21 cellular contexts compared by ENCODE assay signal in genomic region chr7:138610671-138611170, GRCh38.
A peak's percentile ranks its signal among the peaks of the same experiment; 100 is the strongest.
DNase-seq lines count a peak whose midpoint lies in the region; ATAC-seq, FAIRE-seq and TF ChIP-seq lines count a peak whose summit lies in the region.
"Had no signal": no experiment of that assay in that cellular context is flagged by ENCODE, and none has a peak within 500 bp of the region (broad histone marks: within the 10 kb centered on the region; RNA-seq: fewer than 3 reads in every experiment).

No MANE protein-coding gene starts in this region.

- no peak for TF ChIP-seq POLR2A in GM12878 (IDR thresholded peaks at IDR 0.05; ENCODE audit: low read depth, low read length)

- peaks cover 17% of the 10 kb centered on the region for H3K9me3 ChIP-seq in KOPT-K1 (ENCODE audit: insufficient read depth, low read length, poor library complexity, severe bottlenecking)
- H3K9me3 ChIP-seq in GM12878 (replicated peaks; ENCODE audit: control insufficient read depth, insufficient read depth, low read length): no peaks in the 10 kb centered on the region
- H3K9me3 ChIP-seq in liver (ENCODE audit: control insufficient read depth in 4 of 4, low read length in 3 of 4): peaks cover 0 to 4% (median 0%) of the 10 kb centered on the region in 4 donors
- no peaks in the 10 kb centered on the region for H3K9me3 ChIP-seq in parathyroid adenoma (ENCODE audit: control insufficient read depth, low read length)
- H3K9me3 ChIP-seq: MG63 had no signal

- 50% methylated on average over 7 of the region's 7 CpGs for WGBS in GM12878 (ENCODE audit: insufficient coverage, insufficient replicate concordance, low lambda C conversion rate, missing lambda C conversion rate)
- WGBS in liver: 51% methylated on average over 7 of the region's 7 CpGs

- no TSS peak for BruUV-seq in GM12878 (replicated peaks; lab: Mats Ljungman, UMichigan)

- H2AFZ ChIP-seq in GM12878 (ENCODE audit: control insufficient read depth, low read depth, low read length) (no peak overlapping the region), parathyroid adenoma (peak overlapping the region; percentile 47)
- H2AFZ ChIP-seq: GM23248 had no signal

- no peak for TF ChIP-seq EP300 in GM12878 (IDR thresholded peaks at IDR 0.05; ENCODE audit: borderline replicate concordance in 1 of 2, control insufficient read depth in 1 of 2, low read depth in 2 of 2, low read length in 2 of 2)

- no peaks in the 10 kb centered on the region for H3K4me1 ChIP-seq in GM12878 (ENCODE audit: control insufficient read depth, insufficient read depth, low read length)
- peaks cover 0 to 29% (median 4%) of the 10 kb centered on the region in 4 donors for H3K4me1 ChIP-seq in liver (ENCODE audit: control insufficient read depth in 4 of 4, insufficient read depth in 4 of 4, low read length in 3 of 4)
- no peaks in the 10 kb centered on the region for H3K4me1 ChIP-seq in parathyroid adenoma

- SMC1A ChIA-PET in GM12878 (lab: Charles Lee; ENCODE audit: uncharacterized antibody, unreplicated experiment): no interaction called here

- CTCF ChIA-PET in GM12878 (lab: Yijun Ruan, JAX): no interaction called here

- H3K27ac ChIP-seq in KOPT-K1 (ENCODE audit: low read depth, low read length, poor library complexity, severe bottlenecking) (peak overlapping the region; percentile 13), GM12878 (ENCODE audit: control insufficient read depth, insufficient read depth) (no peak overlapping the region), liver (ENCODE audit: low read depth in 1 of 2, low read length in 2 of 2) (peak overlapping the region; percentile 25 to 85), parathyroid adenoma (no peak overlapping the region)
- H3K27ac ChIP-seq: GM23248 had no signal

- ATAC-seq in GM12878 (peak; percentile 56), Right ventricle myocardium inferior (no peak), GM21576 (IDR thresholded peaks at IDR 0.05; ENCODE audit: unreplicated experiment) (no peak)
- ATAC-seq: PC-3 had no signal

- TF ChIP-seq RAD21 in GM12878 (IDR thresholded peaks at IDR 0.05; ENCODE audit: insufficient read depth, low read depth, low read length): no peak
- peak; percentile 23 to 29 for TF ChIP-seq RAD21 in liver (IDR thresholded peaks at IDR 0.05)

- RAD21 ChIA-PET in GM12878 (lab: Charles Lee; ENCODE audit: unreplicated experiment): interaction anchor here (0.9 kb wide), 1 partner anchor 146 kb away, joined by 3 read pairs; no protein-coding TSS in a partner anchor

- H3K4me2 ChIP-seq in GM12878 (ENCODE audit: control insufficient read depth, insufficient read depth) (no peak overlapping the region), parathyroid adenoma (ENCODE audit: low read length) (no peak overlapping the region)

- intact Hi-C loops in GM12878 (cut with micrococcal nuclease; ENCODE audit: unreplicated experiment) (no loop called here), Right ventricle myocardium inferior (cut with DNase I) (no loop called here)

- H3K79me2 ChIP-seq in GM12878 (ENCODE audit: control insufficient read depth, insufficient read depth, low read length): no peaks in the 10 kb centered on the region
- no peaks in the 10 kb centered on the region for H3K79me2 ChIP-seq in parathyroid adenoma

- no peak for TF ChIP-seq CTCF in GM12878 (IDR thresholded peaks at IDR 0.05 in 2 of 3, conservative IDR thresholded peaks at IDR 0.05 in 1 of 3; ENCODE audit: control insufficient read depth in 2 of 3, extremely low read depth in 1 of 3, insufficient read depth in 1 of 3, low read depth in 3 of 3, low read length in 3 of 3)
- no peak for TF ChIP-seq CTCF in liver (IDR thresholded peaks at IDR 0.05; ENCODE audit: low read depth, low read length, missing input control)
- no peak for TF ChIP-seq CTCF in parathyroid adenoma (IDR thresholded peaks at IDR 0.05)

- FAIRE-seq in GM12878 (lab: Jason Lieb, UNC): no peak
- FAIRE-seq: G401.6, GM12892, GM19239 had no signal

- H3K4me3 ChIP-seq in GM12878 (no peak overlapping the region), liver (ENCODE audit: low read depth in 1 of 3, low read length in 3 of 3) (no peak overlapping the region), parathyroid adenoma (ENCODE audit: low read depth, low read length) (no peak overlapping the region)
- H3K4me3 ChIP-seq: GM23248, MG63 had no signal

- POLR2A ChIA-PET in GM12878 (lab: Charles Lee): no interaction called here

- H4K20me1 ChIP-seq in GM12878 (ENCODE audit: control insufficient read depth, insufficient read depth): no peaks in the 10 kb centered on the region

- H3K27me3 ChIP-seq in GM12878 (replicated peaks in 1 of 2; ENCODE audit: control insufficient read depth in 2 of 2, insufficient read depth in 2 of 2, low read length in 1 of 2): no peaks in the 10 kb centered on the region
- H3K27me3 ChIP-seq in liver (ENCODE audit: control insufficient read depth in 4 of 4, insufficient read depth in 4 of 4, low read length in 3 of 4): no peaks in the 10 kb centered on the region
- no peaks in the 10 kb centered on the region for H3K27me3 ChIP-seq in parathyroid adenoma (ENCODE audit: control insufficient read depth, insufficient read depth, low read length)
- H3K27me3 ChIP-seq: MG63 had no signal

- H3K9ac ChIP-seq in GM12878 (ENCODE audit: control insufficient read depth, insufficient read depth, low read length) (no peak overlapping the region), liver (ENCODE audit: low read depth in 1 of 2, low read length in 2 of 2) (no peak overlapping the region), parathyroid adenoma (no peak overlapping the region)
- H3K9ac ChIP-seq: GM23248 had no signal

- H3K36me3 ChIP-seq in KOPT-K1 (ENCODE audit: insufficient read depth, low read length) (peaks cover 5% of the 10 kb centered on the region; the same call in 1 of the 2 replicates), GM12878 (ENCODE audit: control insufficient read depth in 2 of 2, insufficient read depth in 2 of 2, low read length in 1 of 2) (no peaks in the 10 kb centered on the region), liver (ENCODE audit: control insufficient read depth in 4 of 4, insufficient read depth in 3 of 4, low read depth in 1 of 4, low read length in 3 of 4) (no peaks in the 10 kb centered on the region), parathyroid adenoma (ENCODE audit: control insufficient read depth, insufficient read depth, low read length) (no peaks in the 10 kb centered on the region)
- H3K36me3 ChIP-seq: MG63 had no signal

- DNase-seq in GM12878 (ENCODE audit: low read depth, low spot score): no peak
- DNase-seq in stimulated activated CD4-positive, alpha-beta T cell treated with anti-CD3 and anti-CD28 coated beads, Interleukin-4, amount 100 ng/mL, for 24 hours: no peak
- DNase-seq in Kasumi-1 (lab: John Stamatoyannopoulos, UW): no peak
- no peak for DNase-seq in Right ventricle myocardium inferior (ENCODE audit: missing footprints)
- DNase-seq: CD4-positive, alpha-beta T cell; DMS79; GM23248; KG1; MG63; NCI-H1092 treated with DMSO at 0.1 percent for 48 hours; NCI-H1694 treated with DMSO at 0.1 percent for 48 hours; NCI-H345; NCI-H69; PC-3 had no signal

- in situ Hi-C loops in GM12878 (cut with MboI): no loop called here

TF ChIP-seq in GM12878, 131 proteins besides CTCF, POLR2A, EP300 and RAD21 (continues in another document):
- TF ChIP-seq ETV6 (conservative IDR thresholded peaks at IDR 0.05 in 1 of 2, IDR thresholded peaks at IDR 0.05 in 1 of 2; ENCODE audit: borderline replicate concordance in 1 of 2, low read depth in 1 of 2) (no peak), BCL11A (IDR thresholded peaks at IDR 0.05; ENCODE audit: low read depth, low read length) (no peak), BMI1 (IDR thresholded peaks at IDR 0.05; ENCODE audit: borderline replicate concordance) (no peak), ZNF217 (IDR thresholded peaks at IDR 0.05) (no peak), TCF7 (IDR thresholded peaks at IDR 0.05; ENCODE audit: borderline replicate concordance) (no peak), BRCA1 (IDR thresholded peaks at IDR 0.05; ENCODE audit: low read depth, low read length) (no peak)
- TF ChIP-seq, protein P1, sequence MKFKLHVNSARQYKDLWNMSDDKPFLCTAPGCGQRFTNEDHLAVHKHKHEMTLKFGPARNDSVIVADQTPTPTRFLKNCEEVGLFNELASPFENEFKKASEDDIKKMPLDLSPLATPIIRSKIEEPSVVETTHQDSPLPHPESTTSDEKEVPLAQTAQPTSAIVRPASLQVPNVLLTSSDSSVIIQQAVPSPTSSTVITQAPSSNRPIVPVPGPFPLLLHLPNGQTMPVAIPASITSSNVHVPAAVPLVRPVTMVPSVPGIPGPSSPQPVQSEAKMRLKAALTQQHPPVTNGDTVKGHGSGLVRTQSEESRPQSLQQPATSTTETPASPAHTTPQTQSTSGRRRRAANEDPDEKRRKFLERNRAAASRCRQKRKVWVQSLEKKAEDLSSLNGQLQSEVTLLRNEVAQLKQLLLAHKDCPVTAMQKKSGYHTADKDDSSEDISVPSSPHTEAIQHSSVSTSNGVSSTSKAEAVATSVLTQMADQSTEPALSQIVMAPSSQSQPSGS (IDR thresholded peaks at IDR 0.05; ENCODE audit: low read length): no peak

TF ChIP-seq in liver, 16 proteins besides CTCF, POLR2A, EP300 and RAD21 (continues in another document):
- TF ChIP-seq, protein P2, sequence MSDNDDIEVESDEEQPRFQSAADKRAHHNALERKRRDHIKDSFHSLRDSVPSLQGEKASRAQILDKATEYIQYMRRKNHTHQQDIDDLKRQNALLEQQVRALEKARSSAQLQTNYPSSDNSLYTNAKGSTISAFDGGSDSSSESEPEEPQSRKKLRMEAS (IDR thresholded peaks at IDR 0.05): peak; percentile 55
- TF ChIP-seq SP1 (IDR thresholded peaks at IDR 0.05): peak; percentile 72
- TF ChIP-seq HNF4A (conservative IDR thresholded peaks at IDR 0.05): peak; percentile 85 to 89
- TF ChIP-seq EGR1 (IDR thresholded peaks at IDR 0.05; ENCODE audit: low read depth in 2 of 2): no peak
- TF ChIP-seq HNF4G (IDR thresholded peaks at IDR 0.05): no peak
- no peak for TF ChIP-seq FOXA2 (IDR thresholded peaks at IDR 0.05)

Comparison
In these comparisons a context has a peak if more than half of its experiments do, and no peak if none do; other contexts are left out.
1. H3K27ac ChIP-seq: peak in KOPT-K1 (single experiment) and liver (2 of 2); none in GM12878 (single experiment) and parathyroid adenoma (single experiment).